Comparison of ENCODE assay signal across 1 cellular context in genomic region chr3:52794612-52795099, GRCh38.
TF ChIP-seq lines count a peak whose summit lies in the region.

Gene ITIH3, plus strand, starts transcription at chr3:52794796. Its CDS starts 8 bp downstream, at chr3:52794804.

TF ChIP-seq in HepG2, 621 proteins besides CTCF, POLR2A, EP300 and RAD21 (continued from another document and continues in another):
- peak; percentile 62 for TF ChIP-seq HIC2 (CRISPR knock-in tag; IDR thresholded peaks at IDR 0.05; ENCODE audit: low read depth)
- TF ChIP-seq TRIM22 (IDR thresholded peaks at IDR 0.05) = no peak
- 0 out of 2 replicates have a peak, but pooled peaks have one; percentile 8 for TF ChIP-seq ZNF337 (CRISPR knock-in tag; IDR thresholded peaks at IDR 0.05; ENCODE audit: borderline replicate concordance, low read depth)
- TF ChIP-seq ZEB1 (IDR thresholded peaks at IDR 0.05; ENCODE audit: insufficient replicate concordance, low read depth) = no peak
- TF ChIP-seq TCF12 (IDR thresholded peaks at IDR 0.05) = no peak
- TF ChIP-seq TCF12 (CRISPR knock-in tag; IDR thresholded peaks at IDR 0.05) = 0 out of 2 replicates have a peak, but pooled peaks have one; percentile 70
- TF ChIP-seq ZNF282 (IDR thresholded peaks at IDR 0.05; ENCODE audit: partially characterized antibody) = no peak
- no peak for TF ChIP-seq MTF2 (CRISPR knock-in tag; IDR thresholded peaks at IDR 0.05; ENCODE audit: borderline replicate concordance)
- TF ChIP-seq HNF1A (IDR thresholded peaks at IDR 0.05; ENCODE audit: low read depth) = no peak
- TF ChIP-seq HNF1A (CRISPR knock-in tag; IDR thresholded peaks at IDR 0.05; ENCODE audit: borderline replicate concordance) = no peak
- no peak for TF ChIP-seq ARNTL (CRISPR knock-in tag; IDR thresholded peaks at IDR 0.05)
- TF ChIP-seq AFF4 (CRISPR knock-in tag; IDR thresholded peaks at IDR 0.05) = no peak
- TF ChIP-seq RARA (CRISPR knock-in tag; IDR thresholded peaks at IDR 0.05) = peak; percentile 82
- no peak for TF ChIP-seq CBX1 (IDR thresholded peaks at IDR 0.05; ENCODE audit: low read depth)
- no peak for TF ChIP-seq IRX3 (CRISPR knock-in tag; IDR thresholded peaks at IDR 0.05; ENCODE audit: borderline replicate concordance, low read depth)
- TF ChIP-seq POLR2AphosphoS5 (IDR thresholded peaks at IDR 0.05; ENCODE audit: low read depth, low read length) = peak; percentile 61; the same call in 1 of the 2 replicates
- TF ChIP-seq ZNF782 (CRISPR knock-in tag; IDR thresholded peaks at IDR 0.05; ENCODE audit: borderline replicate concordance) = no peak
- 0 out of 2 replicates have a peak, but pooled peaks have one; percentile 12 for TF ChIP-seq PITX1 (CRISPR knock-in tag; IDR thresholded peaks at IDR 0.05)
- TF ChIP-seq ELK4 (CRISPR knock-in tag; IDR thresholded peaks at IDR 0.05; ENCODE audit: borderline replicate concordance) = no peak
- TF ChIP-seq ZNF274 (CRISPR knock-in tag; IDR thresholded peaks at IDR 0.05) = peak; percentile 64; the same call in 1 of the 2 replicates
- 0 out of 2 replicates have a peak, but pooled peaks have one; percentile 3 for TF ChIP-seq ZFP1 (CRISPR knock-in tag; IDR thresholded peaks at IDR 0.05)
- no peak for TF ChIP-seq NFYC (CRISPR knock-in tag; IDR thresholded peaks at IDR 0.05)
- TF ChIP-seq GTF2F1 (IDR thresholded peaks at IDR 0.05; ENCODE audit: low read length) = no peak
- no peak for TF ChIP-seq PTBP1 (IDR thresholded peaks at IDR 0.05; ENCODE audit: low read depth, low read length, poor library complexity, severe bottlenecking)
- no peak for TF ChIP-seq ZNF775 (CRISPR knock-in tag; IDR thresholded peaks at IDR 0.05; ENCODE audit: borderline replicate concordance)
- TF ChIP-seq ZGPAT (CRISPR knock-in tag; IDR thresholded peaks at IDR 0.05) = 0 out of 2 replicates have a peak, but pooled peaks have one; percentile 42
- TF ChIP-seq DBP (CRISPR knock-in tag; IDR thresholded peaks at IDR 0.05; ENCODE audit: not compliant biosample characterization) = no peak
- TF ChIP-seq SP4 (CRISPR knock-in tag; IDR thresholded peaks at IDR 0.05) = 0 out of 2 replicates have a peak, but pooled peaks have one; percentile 10
- no peak for TF ChIP-seq ZNF879 (CRISPR knock-in tag; IDR thresholded peaks at IDR 0.05)
- TF ChIP-seq ETV5 (CRISPR knock-in tag; IDR thresholded peaks at IDR 0.05; ENCODE audit: borderline replicate concordance) = peak; percentile 78
- TF ChIP-seq ZBTB14 (CRISPR knock-in tag; IDR thresholded peaks at IDR 0.05) = no peak
- no peak for TF ChIP-seq ZNF496 (CRISPR knock-in tag; IDR thresholded peaks at IDR 0.05; ENCODE audit: insufficient replicate concordance)
- TF ChIP-seq YEATS2 (CRISPR knock-in tag; IDR thresholded peaks at IDR 0.05; ENCODE audit: borderline replicate concordance) = no peak; the same call in 1 of the 2 replicates
- no peak for TF ChIP-seq ZNF512 (CRISPR knock-in tag; IDR thresholded peaks at IDR 0.05)
- peak; percentile 69; the same call in 1 of the 2 replicates for TF ChIP-seq ZNF607 (CRISPR knock-in tag; IDR thresholded peaks at IDR 0.05; ENCODE audit: borderline replicate concordance)
- no peak for TF ChIP-seq EZH2 (conservative IDR thresholded peaks at IDR 0.05; ENCODE audit: low read depth, low read length)
- no peak for TF ChIP-seq ZNF34 (CRISPR knock-in tag; IDR thresholded peaks at IDR 0.05; ENCODE audit: borderline replicate concordance)
- TF ChIP-seq ZNF710 (CRISPR knock-in tag; IDR thresholded peaks at IDR 0.05; ENCODE audit: borderline replicate concordance) = 0 out of 2 replicates have a peak, but pooled peaks have one; percentile 4
